Comparison of ENCODE assay signal across 20 cellular contexts in the genomic region with DNA sequence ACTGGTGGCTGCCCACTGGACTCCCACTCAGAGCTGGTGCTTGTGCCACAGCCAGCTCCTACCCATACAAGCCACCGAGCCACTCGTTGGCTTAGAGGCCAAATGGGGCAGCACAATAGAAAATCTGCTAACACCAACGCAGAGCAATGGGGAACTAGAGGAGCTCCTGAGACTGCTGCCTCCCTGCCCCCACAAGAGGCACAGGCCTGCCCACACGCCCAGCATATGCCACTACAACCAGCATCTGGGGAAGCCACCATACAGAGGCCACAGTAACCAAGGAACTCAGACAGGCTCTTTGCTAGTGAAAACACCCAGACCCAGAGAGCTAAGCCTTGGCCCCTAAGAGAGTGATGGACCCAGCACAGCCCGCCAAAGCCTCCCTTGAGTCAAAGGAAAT.
DNase-seq lines count a peak whose midpoint lies in the region; ATAC-seq and TF ChIP-seq lines count a peak whose summit lies in the region.
"Had no signal": no experiment of that assay in that cellular context is flagged by ENCODE, and none has a peak within 500 bp of the region (broad histone marks: within the 10 kb centered on the region; RNA-seq: fewer than 3 reads in every experiment).

No MANE protein-coding gene starts in this region.

- ATAC-seq in foreskin keratinocyte (peak; percentile 20), GM18870 (IDR thresholded peaks at IDR 0.05; ENCODE audit: unreplicated experiment) (no peak)
- ATAC-seq: activated naive CD8-positive, alpha-beta T cell treated with anti-CD3 and anti-CD28 coated beads, Interleukin-2, amount 50 U/mL, for 24 hours had no signal

- H3K4me2 ChIP-seq in BLaER1 treated with 17β-estradiol and CSF1 and Interleukin-3, amounts not matched to agents 10 nM and 100 nM: peak overlapping the region; percentile 40 to 83 (median 62)
- peak overlapping the region; percentile 8 for H3K4me2 ChIP-seq in Loucy (ENCODE audit: low read depth, low read length, poor library complexity, severe bottlenecking)

- H3K9me2 ChIP-seq in Loucy (replicated peaks; ENCODE audit: low read depth, low read length): no peaks in the 10 kb centered on the region

- WGBS in adrenal gland, 4 donors: 43 to 75% (median 71%) methylated on average over 1 to 5 of the region's 5 CpGs

- no peaks in the 10 kb centered on the region for H3F3A ChIP-seq in Loucy (ENCODE audit: low read depth)

- no peak for DNase-seq in foreskin keratinocyte
- DNase-seq in putamen (ENCODE audit: low spot score): peak; percentile 33
- no peak for DNase-seq in NCI-H2029 treated with DMSO at 0.1 percent for 48 hours (lab: John Stamatoyannopoulos, UW)
- no peak for DNase-seq in stimulated activated CD4-positive, alpha-beta T cell treated with anti-CD3 and anti-CD28 coated beads, Interleukin-2, amount 100 ng/mL, for 24 hours
- DNase-seq in adrenal gland: no peak
- DNase-seq: activated CD4-positive, CD25-positive, alpha-beta regulatory T cell; activated naive CD8-positive, alpha-beta T cell treated with anti-CD3 and anti-CD28 coated beads, Interleukin-2, amount 50 U/mL, for 24 hours; activated T-cell treated with anti-CD3 and anti-CD28 coated beads, Interleukin-2, amount 50 U/mL, for 48 hours; BE2C; colonic mucosa; effector memory CD4-positive, alpha-beta T cell; GF-D8; heart right ventricle; stimulated activated naive CD4-positive, alpha-beta T cell treated with Interleukin-2 at 50 U/mL for 16 hours; T-helper 1 cell; uterus had no signal

- no peak overlapping the region; a peak in 1 of 20 replicates for H3K4me3 ChIP-seq in BLaER1 treated with 17β-estradiol and CSF1 and Interleukin-3, amounts not matched to agents 10 nM and 100 nM
- H3K4me3 ChIP-seq in Loucy (ENCODE audit: low read length, poor library complexity, severe bottlenecking): no peak overlapping the region
- H3K4me3 ChIP-seq in adrenal gland: no peak overlapping the region
- H3K4me3 ChIP-seq: colonic mucosa, heart right ventricle, thoracic aorta, uterus had no signal

- H3K36me3 ChIP-seq in BLaER1 treated with 17β-estradiol and CSF1 and Interleukin-3, amounts not matched to agents 10 nM and 100 nM: no peaks in the 10 kb centered on the region
- H3K36me3 ChIP-seq in Loucy (ENCODE audit: insufficient read depth, low read length): no peaks in the 10 kb centered on the region
- H3K36me3 ChIP-seq in adrenal gland (replicated peaks in 1 of 2): no peaks in the 10 kb centered on the region
- H3K36me3 ChIP-seq: BE2C, colonic mucosa, heart right ventricle, thoracic aorta, uterus had no signal

- intact Hi-C loops in adrenal gland (cut with DNase I): no loop called here

- H4K20me1 ChIP-seq in BLaER1 treated with 17β-estradiol and CSF1 and Interleukin-3, amounts not matched to agents 10 nM and 100 nM: no peaks in the 10 kb centered on the region
- H4K20me1 ChIP-seq in Loucy (ENCODE audit: insufficient read depth, low read length, poor library complexity, severe bottlenecking): no peaks in the 10 kb centered on the region

- peak overlapping the region in 2 of 11 experiments; percentile 37 to 41; a peak in 1 of 22 replicates for H3K9ac ChIP-seq in BLaER1 treated with 17β-estradiol and CSF1 and Interleukin-3, amounts not matched to agents 10 nM and 100 nM
- no peak overlapping the region for H3K9ac ChIP-seq in Loucy (ENCODE audit: low read depth, low read length, poor library complexity, severe bottlenecking)

- H3K27me3 ChIP-seq in BLaER1 treated with 17β-estradiol and CSF1 and Interleukin-3, amounts not matched to agents 10 nM and 100 nM: no peaks in the 10 kb centered on the region
- H3K27me3 ChIP-seq in Loucy (ENCODE audit: insufficient read depth, low read length, poor library complexity, severe bottlenecking): no peaks in the 10 kb centered on the region
- H3K27me3 ChIP-seq in foreskin keratinocyte: peaks cover 8% of the 10 kb centered on the region
- H3K27me3 ChIP-seq in adrenal gland: no peaks in the 10 kb centered on the region
- H3K27me3 ChIP-seq: BE2C, colonic mucosa, uterus had no signal

- peak overlapping the region in 8 of 11 experiments; percentile 8 to 65 (median 46); a peak in 13 of 22 replicates for H3K27ac ChIP-seq in BLaER1 treated with 17β-estradiol and CSF1 and Interleukin-3, amounts not matched to agents 10 nM and 100 nM
- no peak overlapping the region for H3K27ac ChIP-seq in foreskin keratinocyte
- no peak overlapping the region for H3K27ac ChIP-seq in adrenal gland
- H3K27ac ChIP-seq: colonic mucosa, heart right ventricle, thoracic aorta, uterus had no signal

- H3K79me2 ChIP-seq in Loucy (ENCODE audit: insufficient read depth, low read length): no peaks in the 10 kb centered on the region

- peaks cover 15 to 28% (median 18%) of the 10 kb centered on the region in 10 experiments for H3K4me1 ChIP-seq in BLaER1 treated with 17β-estradiol and CSF1 and Interleukin-3, amounts not matched to agents 10 nM and 100 nM
- peaks cover 8% of the 10 kb centered on the region for H3K4me1 ChIP-seq in Loucy (ENCODE audit: insufficient read depth, low read length, poor library complexity, severe bottlenecking)
- H3K4me1 ChIP-seq in foreskin keratinocyte: no peaks in the 10 kb centered on the region
- no peaks in the 10 kb centered on the region for H3K4me1 ChIP-seq in adrenal gland (replicated peaks in 1 of 2)
- H3K4me1 ChIP-seq: BE2C, colonic mucosa, heart right ventricle, uterus had no signal

- TF ChIP-seq CTCF in Loucy (conservative IDR thresholded peaks at IDR 0.05; ENCODE audit: low read length) (no peak), foreskin keratinocyte (conservative IDR thresholded peaks at IDR 0.05) (no peak), adrenal gland (IDR thresholded peaks at IDR 0.05) (no peak)

- H3K9me3 ChIP-seq in BLaER1 treated with 17β-estradiol and CSF1 and Interleukin-3, amounts not matched to agents 10 nM and 100 nM (replicated peaks in 1 of 11): peaks cover 0 to 14% (median 7%) of the 10 kb centered on the region in 11 experiments; a peak in 8 of 22 replicates
- no peaks in the 10 kb centered on the region for H3K9me3 ChIP-seq in Loucy (ENCODE audit: insufficient read depth, low read depth, low read length)
- H3K9me3 ChIP-seq in adrenal gland (replicated peaks in 1 of 3): no peaks in the 10 kb centered on the region
- H3K9me3 ChIP-seq: BE2C, colonic mucosa, thoracic aorta, uterus had no signal

- no peak for TF ChIP-seq POLR2A in adrenal gland (IDR thresholded peaks at IDR 0.05)

- H2AFZ ChIP-seq in Loucy (ENCODE audit: low read length): peak overlapping the region; percentile 74

Comparison
In these comparisons a context has a peak if more than half of its experiments do, and no peak if none do; other contexts are left out.
1. H3K27ac ChIP-seq: peak in BLaER1 treated with 17β-estradiol and CSF1 and Interleukin-3, amounts not matched to agents 10 nM and 100 nM (8 of 11); none in foreskin keratinocyte (single experiment) and adrenal gland (0 of 5).